Comparison of ENCODE assay signal across 1 cellular context in the genomic region with DNA sequence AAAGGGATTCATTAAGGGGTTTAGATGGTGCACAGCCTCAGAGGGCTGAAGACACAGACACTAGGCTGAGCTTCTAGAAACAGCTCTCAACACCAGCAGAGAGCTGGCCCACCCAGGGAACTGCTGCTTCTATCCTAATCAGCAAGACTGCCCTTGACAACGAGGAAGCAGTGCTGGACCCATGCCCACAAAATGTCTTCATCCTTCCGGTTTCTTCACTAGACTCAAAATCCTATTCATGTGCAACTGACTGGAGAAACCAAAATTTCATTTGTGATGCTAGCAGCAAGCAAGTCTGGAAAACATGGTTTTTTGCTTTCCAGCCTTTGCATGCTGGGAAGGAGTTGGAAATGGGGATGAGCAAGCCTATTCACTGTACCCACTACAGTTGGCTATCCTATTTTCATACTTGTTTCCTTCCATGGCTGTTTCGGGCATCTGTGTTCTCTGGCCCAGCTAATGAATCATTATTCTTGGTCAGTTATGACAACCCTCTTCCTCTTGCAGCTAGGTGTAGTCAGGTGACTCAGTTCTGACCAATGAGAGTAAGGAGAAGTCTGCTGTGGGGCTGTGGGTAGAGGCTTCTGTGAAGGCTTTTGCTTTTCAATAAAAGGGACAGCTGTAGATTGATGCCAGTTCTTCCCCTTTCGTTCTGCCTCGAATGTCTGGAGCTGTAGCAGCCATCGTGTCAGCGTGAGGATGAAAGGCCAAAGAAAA.
TF ChIP-seq lines count a peak whose summit lies in the region.

No MANE protein-coding gene starts in this region.

TF ChIP-seq in K562, 482 proteins besides CTCF, POLR2A, EP300 and RAD21 (continued from another document and continues in another):
- TF ChIP-seq, protein P1, sequence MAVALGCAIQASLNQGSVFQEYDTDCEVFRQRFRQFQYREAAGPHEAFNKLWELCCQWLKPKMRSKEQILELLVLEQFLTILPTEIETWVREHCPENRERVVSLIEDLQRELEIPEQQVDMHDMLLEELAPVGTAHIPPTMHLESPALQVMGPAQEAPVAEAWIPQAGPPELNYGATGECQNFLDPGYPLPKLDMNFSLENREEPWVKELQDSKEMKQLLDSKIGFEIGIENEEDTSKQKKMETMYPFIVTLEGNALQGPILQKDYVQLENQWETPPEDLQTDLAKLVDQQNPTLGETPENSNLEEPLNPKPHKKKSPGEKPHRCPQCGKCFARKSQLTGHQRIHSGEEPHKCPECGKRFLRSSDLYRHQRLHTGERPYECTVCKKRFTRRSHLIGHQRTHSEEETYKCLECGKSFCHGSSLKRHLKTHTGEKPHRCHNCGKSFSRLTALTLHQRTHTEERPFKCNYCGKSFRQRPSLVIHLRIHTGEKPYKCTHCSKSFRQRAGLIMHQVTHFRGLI (CRISPR knock-in tag; IDR thresholded peaks at IDR 0.05), result no peak
- TF ChIP-seq KLF1 (tag; IDR thresholded peaks at IDR 0.05) (no peak), ZFP36 (IDR thresholded peaks at IDR 0.05; ENCODE audit: low read depth, low read length, partially characterized antibody) (no peak), RAD51 (IDR thresholded peaks at IDR 0.05; ENCODE audit: borderline replicate concordance, low read depth) (peak; percentile 74), ZNF644 (tag; IDR thresholded peaks at IDR 0.05; ENCODE audit: low read depth) (no peak), NR1H2 (CRISPR knock-in tag; IDR thresholded peaks at IDR 0.05) (no peak), KHSRP (IDR thresholded peaks at IDR 0.05) (no peak), FOSL1 (tag; conservative IDR thresholded peaks at IDR 0.05) (peak; percentile 14; the same call in 1 of the 2 replicates), NFIC (IDR thresholded peaks at IDR 0.05) (peak; percentile 21; the same call in 1 of the 2 replicates), COPS2 (conservative IDR thresholded peaks at IDR 0.05) (no peak), MAFG (tag; conservative IDR thresholded peaks at IDR 0.05) (no peak), ZBTB40 (IDR thresholded peaks at IDR 0.05) (no peak), ZBTB40 (CRISPR knock-in tag; IDR thresholded peaks at IDR 0.05) (no peak), IRF2 (CRISPR knock-in tag; IDR thresholded peaks at IDR 0.05) (no peak), CCAR2 (IDR thresholded peaks at IDR 0.05; ENCODE audit: low read depth, low read length) (no peak), RUNX1 (IDR thresholded peaks at IDR 0.05; ENCODE audit: low read depth) (no peak), LCOR (CRISPR knock-in tag; IDR thresholded peaks at IDR 0.05) (no peak), ZKSCAN8 (CRISPR knock-in tag; IDR thresholded peaks at IDR 0.05) (no peak), TFE3 (CRISPR knock-in tag; IDR thresholded peaks at IDR 0.05) (peak; percentile 51), ELF1 (tag; IDR thresholded peaks at IDR 0.05) (peak; percentile 35; the same call in 1 of the 2 replicates), MYBL2 (IDR thresholded peaks at IDR 0.05; ENCODE audit: low read depth) (no peak), MYBL2 (CRISPR knock-in tag; IDR thresholded peaks at IDR 0.05; ENCODE audit: borderline replicate concordance) (no peak), FOXA1 (IDR thresholded peaks at IDR 0.05; ENCODE audit: borderline replicate concordance) (no peak), THRAP3 (IDR thresholded peaks at IDR 0.05; ENCODE audit: borderline replicate concordance) (no peak), PCBP2 (IDR thresholded peaks at IDR 0.05; ENCODE audit: low read depth, low read length, poor library complexity, severe bottlenecking) (no peak), NFE2 (IDR thresholded peaks at IDR 0.05; ENCODE audit: low read depth) (no peak)
- TF ChIP-seq, protein P2, sequence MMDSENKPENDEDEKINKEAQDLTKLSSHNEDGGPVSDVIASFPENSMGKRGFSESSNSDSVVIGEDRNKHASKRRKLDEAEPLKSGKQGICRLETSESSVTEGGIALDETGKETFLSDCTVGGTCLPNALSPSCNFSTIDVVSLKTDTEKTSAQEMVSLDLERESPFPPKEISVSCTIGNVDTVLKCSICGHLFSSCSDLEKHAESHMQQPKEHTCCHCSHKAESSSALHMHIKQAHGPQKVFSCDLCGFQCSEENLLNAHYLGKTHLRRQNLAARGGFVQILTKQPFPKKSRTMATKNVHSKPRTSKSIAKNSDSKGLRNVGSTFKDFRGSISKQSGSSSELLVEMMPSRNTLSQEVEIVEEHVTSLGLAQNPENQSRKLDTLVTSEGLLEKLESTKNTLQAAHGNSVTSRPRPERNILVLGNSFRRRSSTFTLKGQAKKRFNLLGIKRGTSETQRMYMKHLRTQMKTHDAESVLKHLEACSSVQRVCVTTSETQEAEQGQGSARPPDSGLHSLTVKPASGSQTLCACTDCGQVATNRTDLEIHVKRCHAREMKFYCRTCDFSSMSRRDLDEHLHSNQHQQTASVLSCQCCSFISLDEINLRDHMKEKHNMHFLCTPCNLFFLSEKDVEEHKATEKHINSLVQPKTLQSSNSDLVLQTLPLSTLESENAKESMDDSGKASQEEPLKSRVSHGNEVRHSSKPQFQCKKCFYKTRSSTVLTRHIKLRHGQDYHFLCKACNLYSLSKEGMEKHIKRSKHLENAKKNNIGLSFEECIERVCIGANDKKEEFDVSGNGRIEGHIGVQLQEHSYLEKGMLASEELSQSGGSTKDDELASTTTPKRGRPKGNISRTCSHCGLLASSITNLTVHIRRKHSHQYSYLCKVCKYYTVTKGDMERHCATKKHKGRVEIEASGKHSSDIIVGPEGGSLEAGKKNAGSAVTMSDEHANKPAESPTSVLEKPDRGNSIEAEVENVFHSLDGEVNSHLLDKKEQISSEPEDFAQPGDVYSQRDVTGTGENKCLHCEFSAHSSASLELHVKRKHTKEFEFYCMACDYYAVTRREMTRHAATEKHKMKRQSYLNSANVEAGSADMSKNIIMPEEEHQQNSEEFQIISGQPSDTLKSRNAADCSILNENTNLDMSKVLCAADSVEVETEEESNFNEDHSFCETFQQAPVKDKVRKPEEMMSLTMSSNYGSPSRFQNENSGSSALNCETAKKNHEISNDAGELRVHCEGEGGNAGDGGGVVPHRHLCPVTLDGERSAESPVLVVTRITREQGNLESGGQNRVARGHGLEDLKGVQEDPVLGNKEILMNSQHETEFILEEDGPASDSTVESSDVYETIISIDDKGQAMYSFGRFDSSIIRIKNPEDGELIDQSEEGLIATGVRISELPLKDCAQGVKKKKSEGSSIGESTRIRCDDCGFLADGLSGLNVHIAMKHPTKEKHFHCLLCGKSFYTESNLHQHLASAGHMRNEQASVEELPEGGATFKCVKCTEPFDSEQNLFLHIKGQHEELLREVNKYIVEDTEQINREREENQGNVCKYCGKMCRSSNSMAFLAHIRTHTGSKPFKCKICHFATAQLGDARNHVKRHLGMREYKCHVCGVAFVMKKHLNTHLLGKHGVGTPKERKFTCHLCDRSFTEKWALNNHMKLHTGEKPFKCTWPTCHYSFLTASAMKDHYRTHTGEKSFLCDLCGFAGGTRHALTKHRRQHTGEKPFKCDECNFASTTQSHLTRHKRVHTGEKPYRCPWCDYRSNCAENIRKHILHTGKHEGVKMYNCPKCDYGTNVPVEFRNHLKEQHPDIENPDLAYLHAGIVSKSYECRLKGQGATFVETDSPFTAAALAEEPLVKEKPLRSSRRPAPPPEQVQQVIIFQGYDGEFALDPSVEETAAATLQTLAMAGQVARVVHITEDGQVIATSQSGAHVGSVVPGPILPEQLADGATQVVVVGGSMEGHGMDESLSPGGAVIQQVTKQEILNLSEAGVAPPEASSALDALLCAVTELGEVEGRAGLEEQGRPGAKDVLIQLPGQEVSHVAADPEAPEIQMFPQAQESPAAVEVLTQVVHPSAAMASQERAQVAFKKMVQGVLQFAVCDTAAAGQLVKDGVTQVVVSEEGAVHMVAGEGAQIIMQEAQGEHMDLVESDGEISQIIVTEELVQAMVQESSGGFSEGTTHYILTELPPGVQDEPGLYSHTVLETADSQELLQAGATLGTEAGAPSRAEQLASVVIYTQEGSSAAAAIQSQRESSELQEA (IDR thresholded peaks at IDR 0.05; ENCODE audit: low read depth), result no peak
- TF ChIP-seq, protein P3, sequence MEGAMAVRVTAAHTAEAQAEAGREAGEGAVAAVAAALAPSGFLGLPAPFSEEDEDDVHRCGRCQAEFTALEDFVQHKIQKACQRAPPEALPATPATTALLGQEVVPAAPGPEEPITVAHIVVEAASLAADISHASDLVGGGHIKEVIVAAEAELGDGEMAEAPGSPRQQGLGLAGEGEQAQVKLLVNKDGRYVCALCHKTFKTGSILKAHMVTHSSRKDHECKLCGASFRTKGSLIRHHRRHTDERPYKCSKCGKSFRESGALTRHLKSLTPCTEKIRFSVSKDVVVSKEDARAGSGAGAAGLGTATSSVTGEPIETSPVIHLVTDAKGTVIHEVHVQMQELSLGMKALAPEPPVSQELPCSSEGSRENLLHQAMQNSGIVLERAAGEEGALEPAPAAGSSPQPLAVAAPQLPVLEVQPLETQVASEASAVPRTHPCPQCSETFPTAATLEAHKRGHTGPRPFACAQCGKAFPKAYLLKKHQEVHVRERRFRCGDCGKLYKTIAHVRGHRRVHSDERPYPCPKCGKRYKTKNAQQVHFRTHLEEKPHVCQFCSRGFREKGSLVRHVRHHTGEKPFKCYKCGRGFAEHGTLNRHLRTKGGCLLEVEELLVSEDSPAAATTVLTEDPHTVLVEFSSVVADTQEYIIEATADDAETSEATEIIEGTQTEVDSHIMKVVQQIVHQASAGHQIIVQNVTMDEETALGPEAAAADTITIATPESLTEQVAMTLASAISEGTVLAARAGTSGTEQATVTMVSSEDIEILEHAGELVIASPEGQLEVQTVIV (CRISPR knock-in tag; IDR thresholded peaks at IDR 0.05; ENCODE audit: borderline replicate concordance), result no peak
- TF ChIP-seq, protein P4, sequence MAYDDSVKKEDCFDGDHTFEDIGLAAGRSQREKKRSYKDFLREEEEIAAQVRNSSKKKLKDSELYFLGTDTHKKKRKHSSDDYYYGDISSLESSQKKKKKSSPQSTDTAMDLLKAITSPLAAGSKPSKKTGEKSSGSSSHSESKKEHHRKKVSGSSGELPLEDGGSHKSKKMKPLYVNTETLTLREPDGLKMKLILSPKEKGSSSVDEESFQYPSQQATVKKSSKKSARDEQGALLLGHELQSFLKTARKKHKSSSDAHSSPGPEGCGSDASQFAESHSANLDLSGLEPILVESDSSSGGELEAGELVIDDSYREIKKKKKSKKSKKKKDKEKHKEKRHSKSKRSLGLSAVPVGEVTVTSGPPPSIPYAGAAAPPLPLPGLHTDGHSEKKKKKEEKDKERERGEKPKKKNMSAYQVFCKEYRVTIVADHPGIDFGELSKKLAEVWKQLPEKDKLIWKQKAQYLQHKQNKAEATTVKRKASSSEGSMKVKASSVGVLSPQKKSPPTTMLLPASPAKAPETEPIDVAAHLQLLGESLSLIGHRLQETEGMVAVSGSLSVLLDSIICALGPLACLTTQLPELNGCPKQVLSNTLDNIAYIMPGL (CRISPR knock-in tag; IDR thresholded peaks at IDR 0.05), result no peak
